Comparison of ENCODE assay signal across 1 cellular context in genomic region chr19:17080441-17080803, GRCh38.
TF ChIP-seq lines count a peak whose summit lies in the region.

No MANE protein-coding gene starts in this region.

TF ChIP-seq in A549, 52 proteins besides CTCF, POLR2A, EP300 and RAD21 (continued from another document):
- no peak for TF ChIP-seq ATOH8 (CRISPR knock-in tag; IDR thresholded peaks at IDR 0.05; ENCODE audit: low read depth)
- no peak for TF ChIP-seq JUN (IDR thresholded peaks at IDR 0.05)
- no peak for TF ChIP-seq RCOR1 (IDR thresholded peaks at IDR 0.05; ENCODE audit: low read depth, low read length)
